In genomic region chr18:9335255-9336045, GRCh38 we compare ENCODE assay signal across 8 cellular contexts. TPM values are rescaled to one million over a fixed set of nuclear protein-coding genes. Genes with fewer than 3 reads are reported as not detected.
DNase-seq lines count a peak whose midpoint lies in the region; ATAC-seq and TF ChIP-seq lines count a peak whose summit lies in the region.

No MANE protein-coding gene starts in this region.

- H3K4ac ChIP-seq in H9 (ENCODE audit: low read depth, low read length) = no peak overlapping the region

- peaks cover 17% of the 10 kb centered on the region for H3K27me3 Mint-ChIP-seq in H9 (ENCODE audit: low read depth)
- peaks cover 8% of the 10 kb centered on the region for H3K27me3 Mint-ChIP-seq in activated T-cell treated with anti-CD3 and anti-CD28 coated beads, Interleukin-2, amount 50 U/mL, for 72 hours (ENCODE audit: low read depth)
- no peaks in the 10 kb centered on the region for H3K27me3 Mint-ChIP-seq in stimulated activated naive CD8-positive, alpha-beta T cell treated with anti-CD3 and anti-CD28 coated beads, Interleukin-15, amount 100 ng/mL, for 72 hours

- H3K4me3 ChIP-seq in BLaER1 = peak overlapping the region; percentile 97
- H3K4me3 ChIP-seq in iPS-18c (ENCODE audit: insufficient read depth, low read depth, low read length) = peak overlapping the region; percentile 76

- no peak overlapping the region for H4K5ac ChIP-seq in H9 (ENCODE audit: insufficient read length, low read depth, low read length)

- TF ChIP-seq CTCF in H9 (conservative IDR thresholded peaks at IDR 0.05) = no peak

- H2AFZ ChIP-seq in H9 (ENCODE audit: low read length) = no peak overlapping the region

- H3K4me1 Mint-ChIP-seq in H9 = peaks cover 0 to 8% of the 10 kb centered on the region in 2 experiments; a peak in 3 of 4 replicates
- peaks cover 15% of the 10 kb centered on the region for H3K4me1 Mint-ChIP-seq in activated T-cell treated with anti-CD3 and anti-CD28 coated beads, Interleukin-2, amount 50 U/mL, for 72 hours (ENCODE audit: low read depth)
- peaks cover 22% of the 10 kb centered on the region for H3K4me1 Mint-ChIP-seq in stimulated activated naive CD8-positive, alpha-beta T cell treated with anti-CD3 and anti-CD28 coated beads, Interleukin-15, amount 100 ng/mL, for 72 hours

- H3K27ac ChIP-seq in BLaER1 (peak overlapping the region; percentile 86), H9 (ENCODE audit: insufficient read length, low read depth, low read length) (no peak overlapping the region)

- no peak overlapping the region for H4K91ac ChIP-seq in H9 (ENCODE audit: insufficient read length, low read depth, low read length)

- H3K9me3 Mint-ChIP-seq in H9 = no peaks in the 10 kb centered on the region; a peak in 3 of 5 replicates
- H3K9me3 Mint-ChIP-seq in activated T-cell treated with anti-CD3 and anti-CD28 coated beads, Interleukin-2, amount 50 U/mL, for 72 hours = no peaks in the 10 kb centered on the region
- H3K9me3 Mint-ChIP-seq in stimulated activated naive CD8-positive, alpha-beta T cell treated with anti-CD3 and anti-CD28 coated beads, Interleukin-15, amount 100 ng/mL, for 72 hours = no peaks in the 10 kb centered on the region

- no peak overlapping the region for H2BK15ac ChIP-seq in H9 (ENCODE audit: low read depth, low read length)

- no peak overlapping the region for H2AK5ac ChIP-seq in H9 (ENCODE audit: insufficient read length, low read length)

- no peaks in the 10 kb centered on the region for H3K79me2 ChIP-seq in H9 (ENCODE audit: insufficient read depth, low read length)

- H3K9ac ChIP-seq in BLaER1 (peak overlapping the region; percentile 93), H9 (ENCODE audit: extremely low read depth, insufficient read length, low read length) (peak overlapping the region; percentile 4)

- H4K8ac ChIP-seq in H9 (replicated peaks; ENCODE audit: insufficient read length, low read depth, low read length) = no peak overlapping the region

- H3K27me3 ChIP-seq in BLaER1 = no peaks in the 10 kb centered on the region
- no peaks in the 10 kb centered on the region for H3K27me3 ChIP-seq in H9 (ENCODE audit: insufficient read depth, low read length)

- H2BK20ac ChIP-seq in H9 (ENCODE audit: low read depth, low read length, poor library complexity, severe bottlenecking) = no peak overlapping the region

- H3T11ph ChIP-seq in H9 (ENCODE audit: low read length) = no peak overlapping the region

- peaks cover 10% of the 10 kb centered on the region for H3K9me3 ChIP-seq in BLaER1
- no peaks in the 10 kb centered on the region for H3K9me3 ChIP-seq in H9 (ENCODE audit: control insufficient read depth, low read depth, low read length)
- peaks cover 2% of the 10 kb centered on the region for H3K9me3 ChIP-seq in iPS-18c (ENCODE audit: control insufficient read depth, insufficient read depth, low read length)

- peaks cover 5% of the 10 kb centered on the region for H3K23me2 ChIP-seq in H9 (ENCODE audit: insufficient read length, low read depth, low read length, poor library complexity, severe bottlenecking)

- H3K4me1 ChIP-seq in BLaER1 (peaks cover 17% of the 10 kb centered on the region), H9 (ENCODE audit: insufficient read depth, low read length) (no peaks in the 10 kb centered on the region)

- H3K4me3 Mint-ChIP-seq in H9 = peak overlapping the region; percentile 77 to 91
- H3K4me3 Mint-ChIP-seq in activated T-cell treated with anti-CD3 and anti-CD28 coated beads, Interleukin-2, amount 50 U/mL, for 72 hours = peak overlapping the region; percentile 90 to 97
- H3K4me3 Mint-ChIP-seq in stimulated activated naive CD8-positive, alpha-beta T cell treated with anti-CD3 and anti-CD28 coated beads, Interleukin-15, amount 100 ng/mL, for 72 hours = peak overlapping the region; percentile 87 to 91

- no CpG with 5 or more reads among the region's 21 CpGs for WGBS in H9 (ENCODE audit: extremely low coverage, insufficient read length, low lambda C conversion rate)

- H4K20me1 ChIP-seq in BLaER1 = no peaks in the 10 kb centered on the region
- H4K20me1 ChIP-seq in H9 (ENCODE audit: control insufficient read depth, insufficient read depth, insufficient read length) = no peaks in the 10 kb centered on the region

- no peaks in the 10 kb centered on the region for H3K79me1 ChIP-seq in H9 (ENCODE audit: insufficient read depth, low read depth, low read length, poor library complexity, severe bottlenecking)

- H2BK120ac ChIP-seq in H9 (ENCODE audit: low read depth, low read length, poor library complexity, severe bottlenecking) = no peak overlapping the region

- no peak for DNase-seq in H9
- DNase-seq in activated T-cell treated with anti-CD3 and anti-CD28 coated beads, Interleukin-2, amount 50 U/mL, for 72 hours = no peak
- no peak for DNase-seq in stimulated activated naive CD8-positive, alpha-beta T cell treated with anti-CD3 and anti-CD28 coated beads, Interleukin-15, amount 100 ng/mL, for 72 hours
- no peak for DNase-seq in activated effector memory CD4-positive, alpha-beta T cell treated with anti-CD3 and anti-CD28 coated beads, Interleukin-2, amount 50 U/mL, for 16 hours
- DNase-seq in iPS-NIHi11 (ENCODE audit: low spot score) = no peak

- ATAC-seq in activated T-cell treated with anti-CD3 and anti-CD28 coated beads, Interleukin-2, amount 50 U/mL, for 72 hours (replicated peaks in 1 of 2) = peak in 1 of 2 donors; percentile 53
- ATAC-seq in stimulated activated naive CD8-positive, alpha-beta T cell treated with anti-CD3 and anti-CD28 coated beads, Interleukin-15, amount 100 ng/mL, for 72 hours = peak; percentile 74
- ATAC-seq in GM19324 (IDR thresholded peaks at IDR 0.05; ENCODE audit: low FRiP score, unreplicated experiment) = no peak

- H3K36me3 ChIP-seq in BLaER1 = peaks cover 24% of the 10 kb centered on the region

- no peak overlapping the region for H3K14ac ChIP-seq in H9 (ENCODE audit: insufficient read depth, low read length)

- no peak overlapping the region for H2BK12ac ChIP-seq in H9 (ENCODE audit: insufficient read length, low read depth, low read length)

- no peak overlapping the region for H3K18ac ChIP-seq in H9 (ENCODE audit: insufficient read length, low read depth, low read length)

- H3K4me2 ChIP-seq in BLaER1 (peak overlapping the region; percentile 93), H9 (ENCODE audit: insufficient read depth, insufficient read length, low read length) (peak overlapping the region; percentile 50)

- no peak overlapping the region for H3K56ac ChIP-seq in H9 (ENCODE audit: insufficient read length, low read depth, low read length)

- H3K27ac Mint-ChIP-seq in H9 = no peak overlapping the region
- H3K27ac Mint-ChIP-seq in activated T-cell treated with anti-CD3 and anti-CD28 coated beads, Interleukin-2, amount 50 U/mL, for 72 hours = peak overlapping the region; percentile 72
- H3K27ac Mint-ChIP-seq in stimulated activated naive CD8-positive, alpha-beta T cell treated with anti-CD3 and anti-CD28 coated beads, Interleukin-15, amount 100 ng/mL, for 72 hours = peak overlapping the region in 1 of 2 donors; percentile 49

- H3K23ac ChIP-seq in H9 (ENCODE audit: insufficient read length, low read depth, low read length) = no peak overlapping the region

- peaks cover 2 to 19% (median 18%) of the 10 kb centered on the region in 3 experiments; a peak in 6 of 7 replicates for H3K36me3 Mint-ChIP-seq in H9 (ENCODE audit: insufficient read depth in 1 of 3, low read depth in 3 of 3)
- H3K36me3 Mint-ChIP-seq in activated T-cell treated with anti-CD3 and anti-CD28 coated beads, Interleukin-2, amount 50 U/mL, for 72 hours (ENCODE audit: insufficient read depth in 2 of 2) = peaks cover 2 to 4% of the 10 kb centered on the region in 2 donors

- H2BK5ac ChIP-seq in H9 (ENCODE audit: insufficient read length, low read length) = no peak overlapping the region

RNA-seq across cellular contexts. Expression of gene TWSG1, which starts 0.9 kb away (rescaled TPM):
- 25.7 and 27.4 TPM in 2 replicates for total RNA-seq in H9 (2021)
- total RNA-seq in activated T-cell treated with anti-CD3 and anti-CD28 coated beads, Interleukin-2, amount 50 U/mL, for 72 hours = 10 to 100 TPM; 10.3 to 16.4 TPM
